ENCODE assay signal across 1 cellular context in the genomic region with DNA sequence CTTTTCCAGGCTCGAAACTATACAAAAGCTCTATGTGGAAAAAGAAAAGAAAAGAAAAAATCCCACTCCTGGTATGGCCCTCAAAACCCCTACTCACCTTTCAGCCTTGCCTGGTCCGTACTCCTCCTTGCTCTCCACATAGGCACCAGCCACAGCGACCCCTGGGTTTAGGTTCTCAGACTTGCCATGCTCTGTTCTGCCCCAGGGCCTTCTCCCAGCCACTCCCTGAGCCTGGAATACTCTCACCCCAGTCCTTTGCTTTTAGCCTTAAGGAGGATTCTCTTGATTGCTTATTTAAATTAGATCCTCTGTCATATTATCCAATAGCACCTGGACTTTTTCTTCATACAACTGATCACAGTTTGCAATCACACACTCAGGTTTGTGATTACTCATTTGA.
TF ChIP-seq lines count a peak whose summit lies in the region.

No MANE protein-coding gene starts in this region.

TF ChIP-seq in GM23338, 12 proteins besides CTCF, POLR2A, EP300 and RAD21 (continued from another document):
- TF ChIP-seq, protein P1, sequence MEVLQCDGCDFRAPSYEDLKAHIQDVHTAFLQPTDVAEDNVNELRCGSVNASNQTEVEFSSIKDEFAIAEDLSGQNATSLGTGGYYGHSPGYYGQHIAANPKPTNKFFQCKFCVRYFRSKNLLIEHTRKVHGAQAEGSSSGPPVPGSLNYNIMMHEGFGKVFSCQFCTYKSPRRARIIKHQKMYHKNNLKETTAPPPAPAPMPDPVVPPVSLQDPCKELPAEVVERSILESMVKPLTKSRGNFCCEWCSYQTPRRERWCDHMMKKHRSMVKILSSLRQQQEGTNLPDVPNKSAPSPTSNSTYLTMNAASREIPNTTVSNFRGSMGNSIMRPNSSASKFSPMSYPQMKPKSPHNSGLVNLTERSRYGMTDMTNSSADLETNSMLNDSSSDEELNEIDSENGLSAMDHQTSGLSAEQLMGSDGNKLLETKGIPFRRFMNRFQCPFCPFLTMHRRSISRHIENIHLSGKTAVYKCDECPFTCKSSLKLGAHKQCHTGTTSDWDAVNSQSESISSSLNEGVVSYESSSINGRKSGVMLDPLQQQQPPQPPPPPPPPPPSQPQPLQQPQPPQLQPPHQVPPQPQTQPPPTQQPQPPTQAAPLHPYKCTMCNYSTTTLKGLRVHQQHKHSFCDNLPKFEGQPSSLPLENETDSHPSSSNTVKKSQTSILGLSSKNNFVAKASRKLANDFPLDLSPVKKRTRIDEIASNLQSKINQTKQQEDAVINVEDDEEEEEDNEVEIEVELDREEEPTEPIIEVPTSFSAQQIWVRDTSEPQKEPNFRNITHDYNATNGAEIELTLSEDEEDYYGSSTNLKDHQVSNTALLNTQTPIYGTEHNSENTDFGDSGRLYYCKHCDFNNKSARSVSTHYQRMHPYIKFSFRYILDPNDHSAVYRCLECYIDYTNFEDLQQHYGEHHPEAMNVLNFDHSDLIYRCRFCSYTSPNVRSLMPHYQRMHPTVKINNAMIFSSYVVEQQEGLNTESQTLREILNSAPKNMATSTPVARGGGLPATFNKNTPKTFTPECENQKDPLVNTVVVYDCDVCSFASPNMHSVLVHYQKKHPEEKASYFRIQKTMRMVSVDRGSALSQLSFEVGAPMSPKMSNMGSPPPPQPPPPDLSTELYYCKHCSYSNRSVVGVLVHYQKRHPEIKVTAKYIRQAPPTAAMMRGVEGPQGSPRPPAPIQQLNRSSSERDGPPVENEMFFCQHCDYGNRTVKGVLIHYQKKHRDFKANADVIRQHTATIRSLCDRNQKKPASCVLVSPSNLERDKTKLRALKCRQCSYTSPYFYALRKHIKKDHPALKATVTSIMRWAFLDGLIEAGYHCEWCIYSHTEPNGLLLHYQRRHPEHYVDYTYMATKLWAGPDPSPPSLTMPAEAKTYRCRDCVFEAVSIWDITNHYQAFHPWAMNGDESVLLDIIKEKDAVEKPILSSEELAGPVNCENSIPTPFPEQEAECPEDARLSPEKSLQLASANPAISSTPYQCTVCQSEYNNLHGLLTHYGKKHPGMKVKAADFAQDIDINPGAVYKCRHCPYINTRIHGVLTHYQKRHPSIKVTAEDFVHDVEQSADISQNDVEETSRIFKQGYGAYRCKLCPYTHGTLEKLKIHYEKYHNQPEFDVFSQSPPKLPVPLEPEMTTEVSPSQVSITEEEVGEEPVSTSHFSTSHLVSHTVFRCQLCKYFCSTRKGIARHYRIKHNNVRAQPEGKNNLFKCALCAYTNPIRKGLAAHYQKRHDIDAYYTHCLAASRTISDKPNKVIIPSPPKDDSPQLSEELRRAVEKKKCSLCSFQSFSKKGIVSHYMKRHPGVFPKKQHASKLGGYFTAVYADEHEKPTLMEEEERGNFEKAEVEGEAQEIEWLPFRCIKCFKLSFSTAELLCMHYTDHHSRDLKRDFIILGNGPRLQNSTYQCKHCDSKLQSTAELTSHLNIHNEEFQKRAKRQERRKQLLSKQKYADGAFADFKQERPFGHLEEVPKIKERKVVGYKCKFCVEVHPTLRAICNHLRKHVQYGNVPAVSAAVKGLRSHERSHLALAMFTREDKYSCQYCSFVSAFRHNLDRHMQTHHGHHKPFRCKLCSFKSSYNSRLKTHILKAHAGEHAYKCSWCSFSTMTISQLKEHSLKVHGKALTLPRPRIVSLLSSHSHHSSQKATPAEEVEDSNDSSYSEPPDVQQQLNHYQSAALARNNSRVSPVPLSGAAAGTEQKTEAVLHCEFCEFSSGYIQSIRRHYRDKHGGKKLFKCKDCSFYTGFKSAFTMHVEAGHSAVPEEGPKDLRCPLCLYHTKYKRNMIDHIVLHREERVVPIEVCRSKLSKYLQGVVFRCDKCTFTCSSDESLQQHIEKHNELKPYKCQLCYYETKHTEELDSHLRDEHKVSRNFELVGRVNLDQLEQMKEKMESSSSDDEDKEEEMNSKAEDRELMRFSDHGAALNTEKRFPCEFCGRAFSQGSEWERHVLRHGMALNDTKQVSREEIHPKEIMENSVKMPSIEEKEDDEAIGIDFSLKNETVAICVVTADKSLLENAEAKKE (CRISPR knock-in tag; IDR thresholded peaks at IDR 0.05), result no peak
- TF ChIP-seq STAT1 (IDR thresholded peaks at IDR 0.05; ENCODE audit: unreplicated experiment), result no peak
- TF ChIP-seq EZH2 (IDR thresholded peaks at IDR 0.05; ENCODE audit: low read depth, unreplicated experiment), result no peak
- no peak for TF ChIP-seq NANOG (IDR thresholded peaks at IDR 0.05; ENCODE audit: borderline replicate concordance)
- TF ChIP-seq, protein P2, sequence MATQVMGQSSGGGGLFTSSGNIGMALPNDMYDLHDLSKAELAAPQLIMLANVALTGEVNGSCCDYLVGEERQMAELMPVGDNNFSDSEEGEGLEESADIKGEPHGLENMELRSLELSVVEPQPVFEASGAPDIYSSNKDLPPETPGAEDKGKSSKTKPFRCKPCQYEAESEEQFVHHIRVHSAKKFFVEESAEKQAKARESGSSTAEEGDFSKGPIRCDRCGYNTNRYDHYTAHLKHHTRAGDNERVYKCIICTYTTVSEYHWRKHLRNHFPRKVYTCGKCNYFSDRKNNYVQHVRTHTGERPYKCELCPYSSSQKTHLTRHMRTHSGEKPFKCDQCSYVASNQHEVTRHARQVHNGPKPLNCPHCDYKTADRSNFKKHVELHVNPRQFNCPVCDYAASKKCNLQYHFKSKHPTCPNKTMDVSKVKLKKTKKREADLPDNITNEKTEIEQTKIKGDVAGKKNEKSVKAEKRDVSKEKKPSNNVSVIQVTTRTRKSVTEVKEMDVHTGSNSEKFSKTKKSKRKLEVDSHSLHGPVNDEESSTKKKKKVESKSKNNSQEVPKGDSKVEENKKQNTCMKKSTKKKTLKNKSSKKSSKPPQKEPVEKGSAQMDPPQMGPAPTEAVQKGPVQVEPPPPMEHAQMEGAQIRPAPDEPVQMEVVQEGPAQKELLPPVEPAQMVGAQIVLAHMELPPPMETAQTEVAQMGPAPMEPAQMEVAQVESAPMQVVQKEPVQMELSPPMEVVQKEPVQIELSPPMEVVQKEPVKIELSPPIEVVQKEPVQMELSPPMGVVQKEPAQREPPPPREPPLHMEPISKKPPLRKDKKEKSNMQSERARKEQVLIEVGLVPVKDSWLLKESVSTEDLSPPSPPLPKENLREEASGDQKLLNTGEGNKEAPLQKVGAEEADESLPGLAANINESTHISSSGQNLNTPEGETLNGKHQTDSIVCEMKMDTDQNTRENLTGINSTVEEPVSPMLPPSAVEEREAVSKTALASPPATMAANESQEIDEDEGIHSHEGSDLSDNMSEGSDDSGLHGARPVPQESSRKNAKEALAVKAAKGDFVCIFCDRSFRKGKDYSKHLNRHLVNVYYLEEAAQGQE (IDR thresholded peaks at IDR 0.05; ENCODE audit: unreplicated experiment), result no peak
